In the genomic region with DNA sequence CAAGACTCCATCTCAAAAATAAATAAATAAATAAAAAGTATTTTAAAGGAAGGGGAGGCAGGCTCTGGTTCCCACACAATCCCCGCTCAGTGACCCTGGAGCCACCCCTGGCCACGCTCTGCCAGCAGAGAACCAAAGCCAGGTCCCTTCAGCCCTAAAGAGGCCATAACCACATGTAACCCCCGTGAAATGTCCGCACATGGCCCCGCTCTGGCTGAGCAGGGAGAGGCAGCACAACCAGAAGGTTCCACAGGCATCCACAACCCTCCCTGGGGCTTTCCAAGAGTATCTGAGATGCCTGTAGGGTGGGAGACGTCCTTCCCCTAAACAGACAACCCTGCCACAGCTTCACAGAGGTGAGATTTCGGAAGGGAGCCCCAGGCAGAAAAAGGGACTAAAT, we compare ENCODE assay signal across 10 cellular contexts. TPM values are rescaled to one million over a fixed set of nuclear protein-coding genes. Genes with fewer than 3 reads are reported as not detected.
A peak's percentile ranks its signal among the peaks of the same experiment; 100 is the strongest.
DNase-seq lines count a peak whose midpoint lies in the region; ATAC-seq and TF ChIP-seq lines count a peak whose summit lies in the region.
"Had no signal": no experiment of that assay in that cellular context is flagged by ENCODE, and none has a peak within 500 bp of the region (broad histone marks: within the 10 kb centered on the region; RNA-seq: fewer than 3 reads in every experiment).

No MANE protein-coding gene starts in this region.

- ATAC-seq in Right ventricle myocardium inferior (no peak), aorta (ENCODE audit: low FRiP score) (no peak), GM21367 (IDR thresholded peaks at IDR 0.05; ENCODE audit: unreplicated experiment) (no peak), GM21360 (IDR thresholded peaks at IDR 0.05; ENCODE audit: unreplicated experiment) (no peak)

- intact Hi-C loops in Right ventricle myocardium inferior (cut with DNase I) (loop anchor here (10.0 kb wide), 1 partner anchor 316 kb away; no protein-coding TSS in a partner anchor), cardiac septum (cut with DNase I) (loop anchor here (5.0 kb wide), 2 partner anchors 344 to 376 kb away; a partner anchor contains a TSS), aorta (cut with DNase I) (loop anchor here (2.0 to 10.0 kb wide), 3 partner anchors 292 to 736 kb away; no protein-coding TSS in a partner anchor)

- peak overlapping the region; percentile 76 for H3K4me3 ChIP-seq in brain microvascular endothelial cell (ENCODE audit: low read depth, low read length)
- H3K4me3 ChIP-seq in aorta (ENCODE audit: low read length in 2 of 2), result no peak overlapping the region

- no peaks in the 10 kb centered on the region for H3K9me3 Mint-ChIP-seq in mesothelial cell of epicardium

- peaks cover 2 to 10% of the 10 kb centered on the region in 2 donors for H3K4me1 ChIP-seq in aorta (ENCODE audit: control insufficient read depth in 1 of 2, insufficient read depth in 2 of 2, low read length in 2 of 2)

- H3K27ac Mint-ChIP-seq in mesothelial cell of epicardium, result peak overlapping the region; percentile 80

- no peaks in the 10 kb centered on the region for H3K9me3 ChIP-seq in aorta (ENCODE audit: control insufficient read depth, low read length)

- no peaks in the 10 kb centered on the region for H3K36me3 Mint-ChIP-seq in mesothelial cell of epicardium

- in situ Hi-C loops in brain microvascular endothelial cell (cut with HindIII; ENCODE audit: low pct_ligation_motif_present, low sequenced_read_pairs), result no loop called here

- TF ChIP-seq CTCF in brain microvascular endothelial cell (IDR thresholded peaks at IDR 0.05; ENCODE audit: low read depth, low read length, missing control alignments) (no peak), mesothelial cell of epicardium (IDR thresholded peaks at IDR 0.05; ENCODE audit: unreplicated experiment) (no peak)

- 82 to 85% methylated on average over 7 of the region's 7 CpGs for WGBS in aorta, 2 donors

- H3K4me1 Mint-ChIP-seq in mesothelial cell of epicardium, result peaks cover 30% of the 10 kb centered on the region

- H3K36me3 ChIP-seq in brain microvascular endothelial cell (replicated peaks) (peaks cover 8% of the 10 kb centered on the region), aorta (ENCODE audit: control insufficient read depth in 1 of 2, insufficient read depth in 2 of 2, low read length in 1 of 2) (no peaks in the 10 kb centered on the region)

- H3K27me3 Mint-ChIP-seq in mesothelial cell of epicardium (ENCODE audit: low read depth), result no peaks in the 10 kb centered on the region

- no peak overlapping the region for H3K27ac ChIP-seq in brain microvascular endothelial cell
- H3K27ac ChIP-seq in aorta (ENCODE audit: low read depth in 1 of 2, low read length in 2 of 2), result no peak overlapping the region

- H3K27me3 ChIP-seq in brain microvascular endothelial cell (replicated peaks), result no peaks in the 10 kb centered on the region
- H3K27me3 ChIP-seq in aorta (ENCODE audit: control insufficient read depth in 1 of 2, insufficient read depth in 2 of 2, low read length in 1 of 2), result no peaks in the 10 kb centered on the region

- DNase-seq in Right ventricle myocardium inferior (ENCODE audit: missing footprints) (peak; percentile 51), cardiac septum (ENCODE audit: low spot score) (no peak), brain microvascular endothelial cell (no peak), mesothelial cell of epicardium (ENCODE audit: low spot score in 2 of 2, unreplicated experiment in 2 of 2) (no peak), aorta (peak; percentile 40 to 72), NCI-H524 treated with DMSO at 0.1 percent for 48 hours (lab: John Stamatoyannopoulos, UW) (no peak)
- DNase-seq: activated CD4-positive, alpha-beta T cell treated with anti-CD3 and anti-CD28 coated beads, Interleukin-2, amount 50 U/mL, for 4 hours; EL had no signal

- H3K4me3 Mint-ChIP-seq in mesothelial cell of epicardium, result peak overlapping the region; percentile 71

RNA-seq across cellular contexts. Expression of a gene that starts 1.4 kb away (rescaled TPM):
- 281 TPM for total RNA-seq in Right ventricle myocardium inferior
- 332 TPM for total RNA-seq in cardiac septum
- total RNA-seq in mesothelial cell of epicardium, result 255 to 277 TPM (median 262 TPM) in 3 replicates
- 100 to 1,000 TPM; 291 to 356 TPM for total RNA-seq in aorta
- polyA plus RNA-seq in aorta, result 100 to 1,000 TPM; 232 to 349 TPM

RNA-seq across cellular contexts. Expression of a gene that starts 22.0 kb away (rescaled TPM):
- total RNA-seq in Right ventricle myocardium inferior, result 6.0 TPM
- 8.9 TPM for total RNA-seq in cardiac septum
- total RNA-seq in mesothelial cell of epicardium, result 19.3 to 20.9 TPM (median 20.2 TPM) in 3 replicates
- 10 to 100 TPM in 1 of 2 donors, 1 to 10 TPM in 1; 7.9 to 11.4 TPM for total RNA-seq in aorta
- 10 to 100 TPM in 1 of 2 donors, 1 to 10 TPM in 1; 3.6 to 36.2 TPM for polyA plus RNA-seq in aorta

RNA-seq across cellular contexts. Expression of a gene that starts 28.0 kb away (rescaled TPM):
- total RNA-seq in Right ventricle myocardium inferior (57.0 TPM), cardiac septum (39.7 TPM), mesothelial cell of epicardium (53.9 to 56.9 TPM (median 54.2 TPM) in 3 replicates), aorta (10 to 100 TPM; 27.4 to 35.4 TPM)
- 100 to 1,000 TPM in 1 of 2 donors, 10 to 100 TPM in 1; 41.8 to 152 TPM for polyA plus RNA-seq in aorta

RNA-seq across cellular contexts. Expression of a gene that starts 58.9 kb away (rescaled TPM):
- 162 TPM for total RNA-seq in Right ventricle myocardium inferior
- 213 TPM for total RNA-seq in cardiac septum
- total RNA-seq in mesothelial cell of epicardium, result 129 to 136 TPM (median 135 TPM) in 3 replicates
- total RNA-seq in aorta, result 100 to 1,000 TPM; 247 to 248 TPM
- polyA plus RNA-seq in aorta, result 100 to 1,000 TPM; 660 to 973 TPM

Comparison
In these comparisons a context has a peak if more than half of its experiments do, and no peak if none do; other contexts are left out.
1. DNase-seq: peak in Right ventricle myocardium inferior (single experiment) and aorta (2 of 2); none in cardiac septum (single experiment), brain microvascular endothelial cell (single experiment), mesothelial cell of epicardium (0 of 2) and NCI-H524 treated with DMSO at 0.1 percent for 48 hours (single experiment).